Comparison of ENCODE assay signal across 2 cellular contexts in the genomic region with DNA sequence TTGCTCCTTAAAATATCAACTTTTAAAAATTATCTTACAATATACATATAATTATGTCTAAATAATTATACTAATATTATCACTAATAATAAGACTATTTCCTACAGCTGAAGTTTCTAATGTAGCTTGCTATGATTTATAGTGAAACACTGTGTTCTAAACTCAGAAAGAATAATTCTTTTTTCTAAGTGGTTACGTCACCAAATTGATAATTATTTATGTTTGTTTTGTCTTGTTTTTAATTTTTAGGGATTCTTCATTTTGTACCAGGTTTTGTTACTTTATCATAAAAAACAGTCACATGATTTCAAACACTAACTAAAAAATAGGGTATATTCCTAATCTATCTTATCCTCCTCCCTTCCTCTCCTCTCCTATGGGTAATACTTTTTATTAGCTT.
TF ChIP-seq lines count a peak whose summit lies in the region.

No MANE protein-coding gene starts in this region.

TF ChIP-seq in HepG2, 621 proteins besides CTCF, POLR2A, EP300 and RAD21 (continues in another document):
- TF ChIP-seq, protein P1, sequence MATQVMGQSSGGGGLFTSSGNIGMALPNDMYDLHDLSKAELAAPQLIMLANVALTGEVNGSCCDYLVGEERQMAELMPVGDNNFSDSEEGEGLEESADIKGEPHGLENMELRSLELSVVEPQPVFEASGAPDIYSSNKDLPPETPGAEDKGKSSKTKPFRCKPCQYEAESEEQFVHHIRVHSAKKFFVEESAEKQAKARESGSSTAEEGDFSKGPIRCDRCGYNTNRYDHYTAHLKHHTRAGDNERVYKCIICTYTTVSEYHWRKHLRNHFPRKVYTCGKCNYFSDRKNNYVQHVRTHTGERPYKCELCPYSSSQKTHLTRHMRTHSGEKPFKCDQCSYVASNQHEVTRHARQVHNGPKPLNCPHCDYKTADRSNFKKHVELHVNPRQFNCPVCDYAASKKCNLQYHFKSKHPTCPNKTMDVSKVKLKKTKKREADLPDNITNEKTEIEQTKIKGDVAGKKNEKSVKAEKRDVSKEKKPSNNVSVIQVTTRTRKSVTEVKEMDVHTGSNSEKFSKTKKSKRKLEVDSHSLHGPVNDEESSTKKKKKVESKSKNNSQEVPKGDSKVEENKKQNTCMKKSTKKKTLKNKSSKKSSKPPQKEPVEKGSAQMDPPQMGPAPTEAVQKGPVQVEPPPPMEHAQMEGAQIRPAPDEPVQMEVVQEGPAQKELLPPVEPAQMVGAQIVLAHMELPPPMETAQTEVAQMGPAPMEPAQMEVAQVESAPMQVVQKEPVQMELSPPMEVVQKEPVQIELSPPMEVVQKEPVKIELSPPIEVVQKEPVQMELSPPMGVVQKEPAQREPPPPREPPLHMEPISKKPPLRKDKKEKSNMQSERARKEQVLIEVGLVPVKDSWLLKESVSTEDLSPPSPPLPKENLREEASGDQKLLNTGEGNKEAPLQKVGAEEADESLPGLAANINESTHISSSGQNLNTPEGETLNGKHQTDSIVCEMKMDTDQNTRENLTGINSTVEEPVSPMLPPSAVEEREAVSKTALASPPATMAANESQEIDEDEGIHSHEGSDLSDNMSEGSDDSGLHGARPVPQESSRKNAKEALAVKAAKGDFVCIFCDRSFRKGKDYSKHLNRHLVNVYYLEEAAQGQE (IDR thresholded peaks at IDR 0.05; ENCODE audit: borderline replicate concordance in 1 of 2, low read depth in 1 of 2, low read length in 2 of 2) = no peak
- TF ChIP-seq GTF3A (CRISPR knock-in tag; conservative IDR thresholded peaks at IDR 0.05) (no peak), MEIS2 (CRISPR knock-in tag; IDR thresholded peaks at IDR 0.05) (no peak), ZNF543 (CRISPR knock-in tag; IDR thresholded peaks at IDR 0.05) (no peak), ZNF841 (CRISPR knock-in tag; IDR thresholded peaks at IDR 0.05; ENCODE audit: borderline replicate concordance) (no peak), CREB1 (IDR thresholded peaks at IDR 0.05) (peak; percentile 55; the same call in 1 of the 2 replicates), CREB1 (CRISPR knock-in tag; IDR thresholded peaks at IDR 0.05) (no peak), ATF7 (IDR thresholded peaks at IDR 0.05) (peak; percentile 94), ATF7 (CRISPR knock-in tag; IDR thresholded peaks at IDR 0.05) (no peak), EHMT2 (IDR thresholded peaks at IDR 0.05; ENCODE audit: borderline replicate concordance, low read depth, low read length) (no peak)
- TF ChIP-seq, protein P2, sequence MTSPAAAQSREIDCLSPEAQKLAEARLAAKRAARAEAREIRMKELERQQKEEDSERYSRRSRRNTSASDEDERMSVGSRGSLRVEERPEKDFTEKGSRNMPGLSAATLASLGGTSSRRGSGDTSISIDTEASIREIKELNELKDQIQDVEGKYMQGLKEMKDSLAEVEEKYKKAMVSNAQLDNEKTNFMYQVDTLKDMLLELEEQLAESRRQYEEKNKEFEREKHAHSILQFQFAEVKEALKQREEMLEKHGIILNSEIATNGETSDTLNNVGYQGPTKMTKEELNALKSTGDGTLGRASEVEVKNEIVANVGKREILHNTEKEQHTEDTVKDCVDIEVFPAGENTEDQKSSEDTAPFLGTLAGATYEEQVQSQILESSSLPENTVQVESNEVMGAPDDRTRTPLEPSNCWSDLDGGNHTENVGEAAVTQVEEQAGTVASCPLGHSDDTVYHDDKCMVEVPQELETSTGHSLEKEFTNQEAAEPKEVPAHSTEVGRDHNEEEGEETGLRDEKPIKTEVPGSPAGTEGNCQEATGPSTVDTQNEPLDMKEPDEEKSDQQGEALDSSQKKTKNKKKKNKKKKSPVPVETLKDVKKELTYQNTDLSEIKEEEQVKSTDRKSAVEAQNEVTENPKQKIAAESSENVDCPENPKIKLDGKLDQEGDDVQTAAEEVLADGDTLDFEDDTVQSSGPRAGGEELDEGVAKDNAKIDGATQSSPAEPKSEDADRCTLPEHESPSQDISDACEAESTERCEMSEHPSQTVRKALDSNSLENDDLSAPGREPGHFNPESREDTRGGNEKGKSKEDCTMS (CRISPR knock-in tag; conservative IDR thresholded peaks at IDR 0.05) = no peak
- TF ChIP-seq, protein P3, sequence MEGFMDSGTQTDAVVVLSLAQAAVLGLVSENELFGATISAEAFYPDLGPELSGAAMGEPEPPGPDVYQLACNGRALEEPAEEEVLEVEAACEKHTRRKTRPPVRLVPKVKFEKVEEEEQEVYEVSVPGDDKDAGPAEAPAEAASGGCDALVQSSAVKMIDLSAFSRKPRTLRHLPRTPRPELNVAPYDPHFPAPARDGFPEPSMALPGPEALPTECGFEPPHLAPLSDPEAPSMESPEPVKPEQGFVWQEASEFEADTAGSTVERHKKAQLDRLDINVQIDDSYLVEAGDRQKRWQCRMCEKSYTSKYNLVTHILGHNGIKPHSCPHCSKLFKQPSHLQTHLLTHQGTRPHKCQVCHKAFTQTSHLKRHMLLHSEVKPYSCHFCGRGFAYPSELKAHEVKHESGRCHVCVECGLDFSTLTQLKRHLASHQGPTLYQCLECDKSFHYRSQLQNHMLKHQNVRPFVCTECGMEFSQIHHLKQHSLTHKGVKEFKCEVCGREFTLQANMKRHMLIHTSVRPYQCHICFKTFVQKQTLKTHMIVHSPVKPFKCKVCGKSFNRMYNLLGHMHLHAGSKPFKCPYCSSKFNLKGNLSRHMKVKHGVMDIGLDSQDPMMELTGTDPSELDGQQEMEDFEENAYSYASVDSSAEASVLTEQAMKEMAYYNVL (CRISPR knock-in tag; IDR thresholded peaks at IDR 0.05; ENCODE audit: borderline replicate concordance) = no peak
- TF ChIP-seq, protein P4, sequence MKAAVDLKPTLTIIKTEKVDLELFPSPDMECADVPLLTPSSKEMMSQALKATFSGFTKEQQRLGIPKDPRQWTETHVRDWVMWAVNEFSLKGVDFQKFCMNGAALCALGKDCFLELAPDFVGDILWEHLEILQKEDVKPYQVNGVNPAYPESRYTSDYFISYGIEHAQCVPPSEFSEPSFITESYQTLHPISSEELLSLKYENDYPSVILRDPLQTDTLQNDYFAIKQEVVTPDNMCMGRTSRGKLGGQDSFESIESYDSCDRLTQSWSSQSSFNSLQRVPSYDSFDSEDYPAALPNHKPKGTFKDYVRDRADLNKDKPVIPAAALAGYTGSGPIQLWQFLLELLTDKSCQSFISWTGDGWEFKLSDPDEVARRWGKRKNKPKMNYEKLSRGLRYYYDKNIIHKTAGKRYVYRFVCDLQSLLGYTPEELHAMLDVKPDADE (CRISPR knock-in tag; IDR thresholded peaks at IDR 0.05) = no peak
- TF ChIP-seq, protein P5, sequence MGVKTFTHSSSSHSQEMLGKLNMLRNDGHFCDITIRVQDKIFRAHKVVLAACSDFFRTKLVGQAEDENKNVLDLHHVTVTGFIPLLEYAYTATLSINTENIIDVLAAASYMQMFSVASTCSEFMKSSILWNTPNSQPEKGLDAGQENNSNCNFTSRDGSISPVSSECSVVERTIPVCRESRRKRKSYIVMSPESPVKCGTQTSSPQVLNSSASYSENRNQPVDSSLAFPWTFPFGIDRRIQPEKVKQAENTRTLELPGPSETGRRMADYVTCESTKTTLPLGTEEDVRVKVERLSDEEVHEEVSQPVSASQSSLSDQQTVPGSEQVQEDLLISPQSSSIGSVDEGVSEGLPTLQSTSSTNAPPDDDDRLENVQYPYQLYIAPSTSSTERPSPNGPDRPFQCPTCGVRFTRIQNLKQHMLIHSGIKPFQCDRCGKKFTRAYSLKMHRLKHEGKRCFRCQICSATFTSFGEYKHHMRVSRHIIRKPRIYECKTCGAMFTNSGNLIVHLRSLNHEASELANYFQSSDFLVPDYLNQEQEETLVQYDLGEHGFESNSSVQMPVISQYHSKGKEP (CRISPR knock-in tag; IDR thresholded peaks at IDR 0.05) = no peak

TF ChIP-seq in GM12878, 131 proteins besides CTCF, POLR2A, EP300 and RAD21:
- TF ChIP-seq ATF7 (IDR thresholded peaks at IDR 0.05; ENCODE audit: low read depth) (0 out of 2 replicates have a peak, but pooled peaks have one; percentile 30), TCF7 (IDR thresholded peaks at IDR 0.05; ENCODE audit: borderline replicate concordance) (no peak)
